Comparison of ENCODE assay signal across 7 cellular contexts in genomic region chr10:15860692-15861201, GRCh38. TPM values are rescaled to one million over a fixed set of nuclear protein-coding genes. Genes with fewer than 3 reads are reported as not detected.
DNase-seq lines count a peak whose midpoint lies in the region; ATAC-seq and TF ChIP-seq lines count a peak whose summit lies in the region.

No MANE protein-coding gene starts in this region.

- H3K9ac ChIP-seq in iPS-15b (ENCODE audit: low read depth, low read length) = no peak overlapping the region

- no peak for DNase-seq in HFF-Myc (ENCODE audit: extremely low read depth, low read depth)
- no peak for DNase-seq in activated T-helper 1 cell treated with anti-CD3 and anti-CD28 coated beads, Interleukin-12 subunit alpha, Interleukin-12 subunit beta, Interleukin-2, Interleukin-4 antibody, amounts not matched to agents 30 ng/mL and 10 ng/mL and 1 ng/mL, durations not matched to agents 14 hours and 24 hours and 36 hours (ENCODE audit: low spot score)
- no peak for DNase-seq in stimulated activated naive B cell treated with anti-CD40 and anti-IgM and Interleukin-4, amounts not matched to agents 10 μg/mL and 1 μg/mL and 100 μg/mL, for 72 hours
- DNase-seq in activated effector memory CD4-positive, alpha-beta T cell treated with Interleukin-2 at 50 U/mL for 16 hours = no peak
- no peak for DNase-seq in NAMALWA (ENCODE audit: low spot score)

- H3K36me3 Mint-ChIP-seq in activated T-helper 1 cell treated with anti-CD3 and anti-CD28 coated beads, Interleukin-12 subunit alpha, Interleukin-12 subunit beta, Interleukin-2, Interleukin-4 antibody, amounts not matched to agents 30 ng/mL and 10 ng/mL and 1 ng/mL, durations not matched to agents 14 hours and 24 hours and 36 hours (ENCODE audit: low read depth) = peaks cover 9% of the 10 kb centered on the region
- peaks cover 3 to 13% of the 10 kb centered on the region in 2 donors for H3K36me3 Mint-ChIP-seq in stimulated activated naive B cell treated with anti-CD40 and anti-IgM and Interleukin-4, amounts not matched to agents 10 μg/mL and 1 μg/mL and 100 μg/mL, for 72 hours

- H3K27me3 ChIP-seq in iPS-15b (ENCODE audit: control insufficient read depth, insufficient read depth, low read length) = peaks cover 23% of the 10 kb centered on the region

- TF ChIP-seq CTCF in HFF-Myc (IDR thresholded peaks at IDR 0.05; ENCODE audit: low read depth, low read length, missing control alignments) = no peak

- no peaks in the 10 kb centered on the region for H3K9me3 ChIP-seq in iPS-15b (ENCODE audit: control insufficient read depth, insufficient read depth, low read length)

- H3K27me3 Mint-ChIP-seq in activated T-helper 1 cell treated with anti-CD3 and anti-CD28 coated beads, Interleukin-12 subunit alpha, Interleukin-12 subunit beta, Interleukin-2, Interleukin-4 antibody, amounts not matched to agents 30 ng/mL and 10 ng/mL and 1 ng/mL, durations not matched to agents 14 hours and 24 hours and 36 hours (ENCODE audit: insufficient read depth) = peaks cover 19% of the 10 kb centered on the region
- H3K27me3 Mint-ChIP-seq in stimulated activated naive B cell treated with anti-CD40 and anti-IgM and Interleukin-4, amounts not matched to agents 10 μg/mL and 1 μg/mL and 100 μg/mL, for 72 hours = peaks cover 16 to 24% of the 10 kb centered on the region in 2 donors

- H3K4me1 Mint-ChIP-seq in activated T-helper 1 cell treated with anti-CD3 and anti-CD28 coated beads, Interleukin-12 subunit alpha, Interleukin-12 subunit beta, Interleukin-2, Interleukin-4 antibody, amounts not matched to agents 30 ng/mL and 10 ng/mL and 1 ng/mL, durations not matched to agents 14 hours and 24 hours and 36 hours (ENCODE audit: low read depth) = peaks cover 36% of the 10 kb centered on the region
- peaks cover 15 to 25% of the 10 kb centered on the region in 2 donors for H3K4me1 Mint-ChIP-seq in stimulated activated naive B cell treated with anti-CD40 and anti-IgM and Interleukin-4, amounts not matched to agents 10 μg/mL and 1 μg/mL and 100 μg/mL, for 72 hours

- ATAC-seq in stimulated activated naive B cell treated with anti-CD40 and anti-IgM and Interleukin-4, amounts not matched to agents 10 μg/mL and 1 μg/mL and 100 μg/mL, for 72 hours (replicated peaks) = no peak
- no peak for ATAC-seq in GM19463 (IDR thresholded peaks at IDR 0.05; ENCODE audit: unreplicated experiment)

- no peaks in the 10 kb centered on the region for H3K9me3 Mint-ChIP-seq in activated T-helper 1 cell treated with anti-CD3 and anti-CD28 coated beads, Interleukin-12 subunit alpha, Interleukin-12 subunit beta, Interleukin-2, Interleukin-4 antibody, amounts not matched to agents 30 ng/mL and 10 ng/mL and 1 ng/mL, durations not matched to agents 14 hours and 24 hours and 36 hours
- H3K9me3 Mint-ChIP-seq in stimulated activated naive B cell treated with anti-CD40 and anti-IgM and Interleukin-4, amounts not matched to agents 10 μg/mL and 1 μg/mL and 100 μg/mL, for 72 hours = peaks cover 0 to 3% of the 10 kb centered on the region in 2 donors

- peak overlapping the region; percentile 93 for H3K27ac Mint-ChIP-seq in activated T-helper 1 cell treated with anti-CD3 and anti-CD28 coated beads, Interleukin-12 subunit alpha, Interleukin-12 subunit beta, Interleukin-2, Interleukin-4 antibody, amounts not matched to agents 30 ng/mL and 10 ng/mL and 1 ng/mL, durations not matched to agents 14 hours and 24 hours and 36 hours
- peak overlapping the region; percentile 93 for H3K27ac Mint-ChIP-seq in stimulated activated naive B cell treated with anti-CD40 and anti-IgM and Interleukin-4, amounts not matched to agents 10 μg/mL and 1 μg/mL and 100 μg/mL, for 72 hours

- H3K4me3 ChIP-seq in HFF-Myc (replicated peaks; ENCODE audit: low read depth, low read length) (peak overlapping the region; percentile 77), iPS-15b (ENCODE audit: low read depth, low read length) (peak overlapping the region; percentile 92)

- intact Hi-C loops in activated T-helper 1 cell treated with anti-CD3 and anti-CD28 coated beads, Interleukin-12 subunit alpha, Interleukin-12 subunit beta, Interleukin-2, Interleukin-4 antibody, amounts not matched to agents 30 ng/mL and 10 ng/mL and 1 ng/mL, durations not matched to agents 14 hours and 24 hours and 36 hours (cut with micrococcal nuclease) = loop anchor here (1.0 to 10.0 kb wide), 5 partner anchors 577 to 1368 kb away; partner anchors contain the start of genes PTER, RSU1, TRDMT1 and VIM

- no peaks in the 10 kb centered on the region for H3K4me1 ChIP-seq in iPS-15b (ENCODE audit: control insufficient read depth, insufficient read depth, low read length)

- peak overlapping the region; percentile 99 for H3K4me3 Mint-ChIP-seq in activated T-helper 1 cell treated with anti-CD3 and anti-CD28 coated beads, Interleukin-12 subunit alpha, Interleukin-12 subunit beta, Interleukin-2, Interleukin-4 antibody, amounts not matched to agents 30 ng/mL and 10 ng/mL and 1 ng/mL, durations not matched to agents 14 hours and 24 hours and 36 hours
- peak overlapping the region; percentile 97 to 98 for H3K4me3 Mint-ChIP-seq in stimulated activated naive B cell treated with anti-CD40 and anti-IgM and Interleukin-4, amounts not matched to agents 10 μg/mL and 1 μg/mL and 100 μg/mL, for 72 hours

- no peaks in the 10 kb centered on the region for H3K36me3 ChIP-seq in iPS-15b (ENCODE audit: control insufficient read depth, insufficient read depth, low read length)

RNA-seq across cellular contexts. Expression of gene MINDY3, which starts 0.4 kb away (rescaled TPM):
- 14.5 and 16.2 TPM in 2 replicates for total RNA-seq in activated T-helper 1 cell treated with anti-CD3 and anti-CD28 coated beads, Interleukin-12 subunit alpha, Interleukin-12 subunit beta, Interleukin-2, Interleukin-4 antibody, amounts not matched to agents 30 ng/mL and 10 ng/mL and 1 ng/mL, durations not matched to agents 14 hours and 24 hours and 36 hours
